ENCODE assay signal across 8 cellular contexts in the genomic region with DNA sequence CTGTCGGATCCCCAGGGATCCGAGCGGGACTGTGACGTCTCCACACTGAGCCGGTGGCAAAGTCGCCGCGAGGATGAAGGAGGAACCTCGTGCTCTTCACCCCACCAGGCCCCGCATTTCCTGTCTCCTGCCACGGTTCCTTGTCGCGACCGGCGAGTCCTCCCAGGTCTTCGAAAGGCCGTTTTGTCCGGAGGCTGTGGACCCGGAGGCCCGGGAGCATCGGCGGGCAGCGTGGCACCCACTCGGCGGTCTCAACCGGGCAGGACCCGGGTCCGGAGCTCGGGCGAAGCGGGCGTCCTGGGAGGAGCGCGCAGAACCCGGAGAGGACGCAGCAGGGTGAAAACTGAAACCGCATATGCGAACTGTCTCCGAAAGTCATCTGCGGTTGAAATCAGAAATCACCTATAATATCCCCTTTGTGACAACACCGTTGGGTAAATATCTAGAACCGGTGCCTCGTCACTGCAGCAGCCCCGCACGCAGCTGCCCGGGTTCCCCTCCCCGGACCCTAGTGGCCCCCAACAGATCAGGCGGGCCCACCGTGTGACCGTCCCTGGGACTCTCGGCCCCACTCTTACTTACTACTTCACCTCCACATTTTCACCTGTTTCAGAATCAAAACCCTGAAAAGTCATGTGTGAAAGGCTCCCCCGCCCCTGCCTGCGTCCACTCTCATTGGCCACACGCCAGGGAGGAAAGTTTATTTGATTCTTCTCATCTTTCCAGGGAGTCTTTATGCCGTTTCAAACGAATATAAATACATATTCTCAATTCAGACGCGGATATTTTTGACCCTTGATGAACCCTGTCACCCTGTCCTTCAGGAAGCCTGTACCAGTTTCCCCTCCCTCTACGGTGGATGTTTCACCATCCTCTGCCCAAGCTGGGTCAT. TPM values are rescaled to one million over a fixed set of nuclear protein-coding genes. Genes with fewer than 3 reads are reported as not detected.
A peak's percentile ranks its signal among the peaks of the same experiment; 100 is the strongest.
DNase-seq lines count a peak whose midpoint lies in the region; ATAC-seq and TF ChIP-seq lines count a peak whose summit lies in the region.

No MANE protein-coding gene starts in this region.

- TF ChIP-seq EP300 in esophagus muscularis mucosa (IDR thresholded peaks at IDR 0.05) = no peak

- H3K27ac Mint-ChIP-seq in CD14-positive monocyte (peak overlapping the region in 6 of 7 donors; percentile 44 to 85 (median 62)), progenitor cell of endocrine pancreas (no peak overlapping the region)

- peak; percentile 76 for ATAC-seq in GM19351 (IDR thresholded peaks at IDR 0.05; ENCODE audit: unreplicated experiment)
- ATAC-seq in HG03439 (IDR thresholded peaks at IDR 0.05; ENCODE audit: unreplicated experiment) = peak; percentile 81

- H3K27me3 Mint-ChIP-seq in CD14-positive monocyte (ENCODE audit: low read depth in 3 of 3) (peaks cover 84 to 97% (median 90%) of the 10 kb centered on the region in 3 donors), progenitor cell of endocrine pancreas (peaks cover 94% of the 10 kb centered on the region)

- WGBS in esophagus muscularis mucosa = 4% methylated on average over 38 of the region's 59 CpGs

- TF ChIP-seq CTCF in CD14-positive monocyte (IDR thresholded peaks at IDR 0.05) (no peak), esophagus muscularis mucosa (IDR thresholded peaks at IDR 0.05) (no peak), progenitor cell of endocrine pancreas (IDR thresholded peaks at IDR 0.05; ENCODE audit: unreplicated experiment) (no peak)

- no peak for DNase-seq in CD14-positive monocyte (ENCODE audit: low spot score)
- peak; percentile 50 for DNase-seq in activated CD4-positive, CD25-positive, alpha-beta regulatory T cell treated with anti-CD3 and anti-CD28 coated beads, Interleukin-2, amount 50 U/mL, for 72 hours
- no peak for DNase-seq in esophagus muscularis mucosa (ENCODE audit: extremely low spot score)
- DNase-seq in progenitor cell of endocrine pancreas (ENCODE audit: low spot score, unreplicated experiment) = no peak
- DNase-seq in hippocampal formation (lab: John Stamatoyannopoulos, UW) = no peak
- no peak for DNase-seq in G401 (ENCODE audit: low spot score)

- in situ Hi-C loops in G401 (cut with HindIII; ENCODE audit: low sequenced_read_pairs) = no loop called here

- H3K9me3 Mint-ChIP-seq in CD14-positive monocyte (peaks cover 4 to 33% (median 21%) of the 10 kb centered on the region in 7 donors), progenitor cell of endocrine pancreas (ENCODE audit: low read depth) (no peaks in the 10 kb centered on the region)

- peaks cover 12 to 13% of the 10 kb centered on the region in 2 donors for H3K36me3 Mint-ChIP-seq in CD14-positive monocyte
- H3K36me3 Mint-ChIP-seq in progenitor cell of endocrine pancreas (ENCODE audit: insufficient read depth) = no peaks in the 10 kb centered on the region

- peaks cover 18 to 34% (median 31%) of the 10 kb centered on the region in 4 donors for H3K4me1 ChIP-seq in esophagus muscularis mucosa

- peaks cover 31% of the 10 kb centered on the region for H3K4me1 Mint-ChIP-seq in CD14-positive monocyte
- peaks cover 6% of the 10 kb centered on the region for H3K4me1 Mint-ChIP-seq in progenitor cell of endocrine pancreas (ENCODE audit: low read depth)

- no peaks in the 10 kb centered on the region for H3K9me3 ChIP-seq in esophagus muscularis mucosa

- peaks cover 18 to 95% (median 70%) of the 10 kb centered on the region in 4 donors for H3K27me3 ChIP-seq in esophagus muscularis mucosa

- TF ChIP-seq POLR2A in esophagus muscularis mucosa (IDR thresholded peaks at IDR 0.05; ENCODE audit: low read depth) = no peak

- no peaks in the 10 kb centered on the region for H3K36me3 ChIP-seq in esophagus muscularis mucosa

- H3K4me3 Mint-ChIP-seq in CD14-positive monocyte = peak overlapping the region; percentile 74 to 98
- peak overlapping the region; percentile 22 for H3K4me3 Mint-ChIP-seq in progenitor cell of endocrine pancreas (ENCODE audit: low read depth)

- peak overlapping the region; percentile 45 to 59 (median 48) for H3K4me3 ChIP-seq in esophagus muscularis mucosa

- intact Hi-C loops in CD14-positive monocyte (cut with micrococcal nuclease) (loop anchor here in 1 of 2 donors (10.0 kb wide), 2 partner anchors 394 to 876 kb away; partner anchors contain the start of gene PPIL4), esophagus muscularis mucosa (cut with DNase I) (no loop called here)

- no peak overlapping the region for H3K27ac ChIP-seq in esophagus muscularis mucosa (replicated peaks in 1 of 4)

RNA-seq across cellular contexts. Expression of gene ULBP2, which starts 3.0 kb away (rescaled TPM):
- under 1 TPM in 1 of 2 donors, not detected in 1; 0.31 TPM for polyA plus RNA-seq in CD14-positive monocyte
- total RNA-seq in esophagus muscularis mucosa (under 1 TPM in 1 of 4 donors, not detected in 3; 0.39 TPM), progenitor cell of endocrine pancreas (not detected in 2 replicates)
- total RNA-seq in G401 (2014; rRNA removed; shearing (Covaris generic)) = 1.9 TPM in 1 of 2 replicates, not detected in the other

RNA-seq across cellular contexts. Expression of gene RAET1G, which starts 15.9 kb away (rescaled TPM):
- not detected for polyA plus RNA-seq in CD14-positive monocyte
- under 1 TPM in 2 of 4 donors, not detected in 2; 0.29 to 0.32 TPM for total RNA-seq in esophagus muscularis mucosa
- total RNA-seq in progenitor cell of endocrine pancreas = not detected in 2 replicates
- total RNA-seq in G401 (2014; rRNA removed; shearing (Covaris generic)) = not detected in 2 replicates

RNA-seq across cellular contexts. Expression of gene ULBP1, which starts 24.9 kb away (rescaled TPM):
- polyA plus RNA-seq in CD14-positive monocyte = under 1 TPM; 0.06 to 0.09 TPM
- total RNA-seq in esophagus muscularis mucosa (under 1 TPM in 1 of 4 donors, not detected in 3; 0.17 TPM), progenitor cell of endocrine pancreas (0.60 and 0.64 TPM in 2 replicates)
- total RNA-seq in G401 (2014; rRNA removed; shearing (Covaris generic)) = not detected in 2 replicates

RNA-seq across cellular contexts. Expression of gene RAET1E, which starts 40.9 kb away (rescaled TPM):
- not detected for polyA plus RNA-seq in CD14-positive monocyte
- total RNA-seq in esophagus muscularis mucosa (under 1 TPM in 1 of 4 donors, not detected in 3; 0.29 TPM), progenitor cell of endocrine pancreas (not detected in 2 replicates)
- total RNA-seq in G401 (2014; rRNA removed; shearing (Covaris generic)) = not detected in 2 replicates
